ENCODE assay signal across 10 cellular contexts in genomic region chr6:16136086-16136485, GRCh38. TPM values are rescaled to one million over a fixed set of nuclear protein-coding genes. Genes with fewer than 3 reads are reported as not detected.
DNase-seq lines count a peak whose midpoint lies in the region; ATAC-seq and TF ChIP-seq lines count a peak whose summit lies in the region.
"Had no signal": no experiment of that assay in that cellular context is flagged by ENCODE, and none has a peak within 500 bp of the region (broad histone marks: within the 10 kb centered on the region; RNA-seq: fewer than 3 reads in every experiment).

No MANE protein-coding gene starts in this region.

- H3K9me3 ChIP-seq in breast epithelium (no peaks in the 10 kb centered on the region), mammary epithelial cell (replicated peaks; ENCODE audit: insufficient read depth, low read length) (no peaks in the 10 kb centered on the region)

- TF ChIP-seq CTCF in breast epithelium (IDR thresholded peaks at IDR 0.05) (no peak), mammary epithelial cell (conservative IDR thresholded peaks at IDR 0.05 in 1 of 2, IDR thresholded peaks at IDR 0.05 in 1 of 2; ENCODE audit: extremely low read depth in 1 of 2, insufficient read depth in 1 of 2, low read depth in 1 of 2, low read length in 2 of 2) (no peak), type B pancreatic cell (conservative IDR thresholded peaks at IDR 0.05) (no peak)

- BruUV-seq in mammary epithelial cell (replicated peaks; lab: Mats Ljungman, UMichigan): no TSS peak

- no peaks in the 10 kb centered on the region for H4K20me1 ChIP-seq in mammary epithelial cell (ENCODE audit: insufficient read depth, low read length)

- H3K4me1 ChIP-seq in breast epithelium: peaks cover 4 to 27% of the 10 kb centered on the region in 2 donors
- H3K4me1 ChIP-seq in mammary epithelial cell (ENCODE audit: insufficient read depth, low read length): peaks cover 13% of the 10 kb centered on the region

- CTCF ChIA-PET in mammary epithelial cell (lab: Charles Lee; ENCODE audit: low non-redundant PET): no interaction called here

- no peak overlapping the region for H3K9ac ChIP-seq in mammary epithelial cell (ENCODE audit: insufficient read depth, low read length)

- intact Hi-C loops in breast epithelium (cut with DNase I; ENCODE audit: low total_unique reads) (no loop called here), mammary epithelial cell (cut with micrococcal nuclease) (no loop called here)

- H3K27ac ChIP-seq in breast epithelium (peak overlapping the region; percentile 16 to 63), mammary epithelial cell (ENCODE audit: insufficient read depth, low read depth, low read length) (no peak overlapping the region)

- no peak overlapping the region for H2AFZ ChIP-seq in mammary epithelial cell (ENCODE audit: low read depth, low read length)

- TF ChIP-seq POLR2A in breast epithelium (IDR thresholded peaks at IDR 0.05): no peak

- H3K4me3 ChIP-seq in breast epithelium (peak overlapping the region in 1 of 3 donors; percentile 31), mammary epithelial cell (replicated peaks in 1 of 3; ENCODE audit: insufficient read depth in 1 of 3, low read depth in 2 of 3, low read length in 3 of 3) (no peak overlapping the region)

- no peak overlapping the region for H3K4me2 ChIP-seq in mammary epithelial cell (ENCODE audit: insufficient read depth, low read depth, low read length)

- POLR2A ChIA-PET in naive thymus-derived CD8-positive, alpha-beta T cell (lab: Charles Lee): interaction anchor here (2.0 kb wide), 1 partner anchor 44 kb away, joined by 5 read pairs; no protein-coding TSS in a partner anchor

- no peaks in the 10 kb centered on the region for H3K9me3 Mint-ChIP-seq in activated T-cell treated with anti-CD3 and anti-CD28 coated beads, Interleukin-2, amount 50 U/mL, for 72 hours
- H3K9me3 Mint-ChIP-seq in naive thymus-derived CD8-positive, alpha-beta T cell: no peaks in the 10 kb centered on the region
- H3K9me3 Mint-ChIP-seq in type B pancreatic cell: no peaks in the 10 kb centered on the region

- H3K36me3 Mint-ChIP-seq in activated T-cell treated with anti-CD3 and anti-CD28 coated beads, Interleukin-2, amount 50 U/mL, for 72 hours (ENCODE audit: insufficient read depth in 2 of 2): peaks cover 9 to 23% of the 10 kb centered on the region in 2 donors
- peaks cover 12 to 72% (median 26%) of the 10 kb centered on the region in 3 donors for H3K36me3 Mint-ChIP-seq in naive thymus-derived CD8-positive, alpha-beta T cell
- H3K36me3 Mint-ChIP-seq in type B pancreatic cell: peaks cover 35% of the 10 kb centered on the region

- H3K4me3 Mint-ChIP-seq in activated T-cell treated with anti-CD3 and anti-CD28 coated beads, Interleukin-2, amount 50 U/mL, for 72 hours: peak overlapping the region; percentile 71 to 98
- H3K4me3 Mint-ChIP-seq in naive thymus-derived CD8-positive, alpha-beta T cell: peak overlapping the region; percentile 54 to 91 (median 78)
- peak overlapping the region; percentile 70 for H3K4me3 Mint-ChIP-seq in type B pancreatic cell

- H3K27ac Mint-ChIP-seq in activated T-cell treated with anti-CD3 and anti-CD28 coated beads, Interleukin-2, amount 50 U/mL, for 72 hours: peak overlapping the region; percentile 98
- H3K27ac Mint-ChIP-seq in naive thymus-derived CD8-positive, alpha-beta T cell: peak overlapping the region; percentile 10 to 84 (median 61)
- no peak overlapping the region for H3K27ac Mint-ChIP-seq in type B pancreatic cell

- DNase-seq in breast epithelium (ENCODE audit: low spot score in 2 of 2) (no peak), mammary epithelial cell (no peak), type B pancreatic cell (ENCODE audit: extremely low spot score, unreplicated experiment) (no peak), AG08395 (ENCODE audit: low spot score) (no peak)
- DNase-seq in activated T-cell treated with anti-CD3 and anti-CD28 coated beads, Interleukin-2, amount 50 U/mL, for 72 hours: peak; percentile 17 to 40
- peak in 8 of 10 donors; percentile 31 to 71 (median 56) for DNase-seq in naive thymus-derived CD8-positive, alpha-beta T cell
- DNase-seq: cortex of kidney, glutamatergic neuron had no signal

- H3K27me3 ChIP-seq in breast epithelium: no peaks in the 10 kb centered on the region
- H3K27me3 ChIP-seq in mammary epithelial cell (ENCODE audit: insufficient read depth, low read length): no peaks in the 10 kb centered on the region

- peaks cover 87% of the 10 kb centered on the region for H3K4me1 Mint-ChIP-seq in activated T-cell treated with anti-CD3 and anti-CD28 coated beads, Interleukin-2, amount 50 U/mL, for 72 hours (ENCODE audit: low read depth)
- H3K4me1 Mint-ChIP-seq in naive thymus-derived CD8-positive, alpha-beta T cell: peaks cover 45 to 97% (median 84%) of the 10 kb centered on the region in 4 donors
- peaks cover 71% of the 10 kb centered on the region for H3K4me1 Mint-ChIP-seq in type B pancreatic cell (ENCODE audit: unreplicated experiment)

- H3K79me2 ChIP-seq in mammary epithelial cell (ENCODE audit: insufficient read depth, low read length): no peaks in the 10 kb centered on the region

- peak; percentile 56 to 65 for ATAC-seq in activated T-cell treated with anti-CD3 and anti-CD28 coated beads, Interleukin-2, amount 50 U/mL, for 72 hours (replicated peaks in 1 of 2)
- ATAC-seq in naive thymus-derived CD8-positive, alpha-beta T cell: peak; percentile 69 to 80
- ATAC-seq in HG03159 (IDR thresholded peaks at IDR 0.05; ENCODE audit: unreplicated experiment) (no peak), GM21515 (IDR thresholded peaks at IDR 0.05; ENCODE audit: unreplicated experiment) (no peak)

- dilution Hi-C loops in mammary epithelial cell (cut with HindIII; ENCODE audit: low sequenced_read_pairs): no loop called here

- H3K27me3 Mint-ChIP-seq in activated T-cell treated with anti-CD3 and anti-CD28 coated beads, Interleukin-2, amount 50 U/mL, for 72 hours (ENCODE audit: low read depth): no peaks in the 10 kb centered on the region
- H3K27me3 Mint-ChIP-seq in naive thymus-derived CD8-positive, alpha-beta T cell: no peaks in the 10 kb centered on the region
- no peaks in the 10 kb centered on the region for H3K27me3 Mint-ChIP-seq in type B pancreatic cell

- no peaks in the 10 kb centered on the region for H3K36me3 ChIP-seq in breast epithelium
- no peaks in the 10 kb centered on the region for H3K36me3 ChIP-seq in mammary epithelial cell (ENCODE audit: insufficient read depth, low read length)

- in situ Hi-C loops in mammary epithelial cell (cut with MboI; ENCODE audit: low sequenced_read_pairs in 2 of 2): no loop called here

- WGBS in mammary epithelial cell (ENCODE audit: low coverage, missing lambda C conversion rate): 59% methylated on average over 3 of the region's 3 CpGs

RNA-seq across cellular contexts. Expression of gene MYLIP, which starts 7.2 kb away (rescaled TPM):
- total RNA-seq in breast epithelium (10 to 100 TPM; 47.2 to 63.0 (median 59.6) TPM), mammary epithelial cell (1 to 10 TPM; 3.7 to 5.0 TPM), type B pancreatic cell (ENCODE audit: low replicate concordance) (44.4 and 54.9 TPM in 2 replicates)
- 1.4 TPM for polyA plus RNA-seq in mammary epithelial cell
- polyA minus RNA-seq in mammary epithelial cell: 5.8 TPM
- 10 to 100 TPM; 16.0 to 19.1 TPM for total RNA-seq in activated T-cell treated with anti-CD3 and anti-CD28 coated beads, Interleukin-2, amount 50 U/mL, for 72 hours
- total RNA-seq in naive thymus-derived CD8-positive, alpha-beta T cell: 10 to 100 TPM; 23.1 to 23.3 TPM
- 100 to 1,000 TPM in 1 of 3 donors, 10 to 100 TPM in 2; 72.6 to 108 (median 86.8) TPM for polyA plus RNA-seq in naive thymus-derived CD8-positive, alpha-beta T cell

Comparison
In these comparisons a context has a peak if more than half of its experiments do, and no peak if none do; other contexts are left out.
1. DNase-seq: peak in activated T-cell treated with anti-CD3 and anti-CD28 coated beads, Interleukin-2, amount 50 U/mL, for 72 hours (2 of 2) and naive thymus-derived CD8-positive, alpha-beta T cell (8 of 10); none in breast epithelium (0 of 2), mammary epithelial cell (single experiment), type B pancreatic cell (single experiment) and AG08395 (single experiment).
2. ATAC-seq: peak in activated T-cell treated with anti-CD3 and anti-CD28 coated beads, Interleukin-2, amount 50 U/mL, for 72 hours (2 of 2) and naive thymus-derived CD8-positive, alpha-beta T cell (2 of 2); none in HG03159 (single experiment) and GM21515 (single experiment).
3. Peak in every context shown above with its lines, with median percentiles within 50 percentile points of each other: H3K4me3 Mint-ChIP-seq.